ENCODE assay signal across 19 cellular contexts in the genomic region with DNA sequence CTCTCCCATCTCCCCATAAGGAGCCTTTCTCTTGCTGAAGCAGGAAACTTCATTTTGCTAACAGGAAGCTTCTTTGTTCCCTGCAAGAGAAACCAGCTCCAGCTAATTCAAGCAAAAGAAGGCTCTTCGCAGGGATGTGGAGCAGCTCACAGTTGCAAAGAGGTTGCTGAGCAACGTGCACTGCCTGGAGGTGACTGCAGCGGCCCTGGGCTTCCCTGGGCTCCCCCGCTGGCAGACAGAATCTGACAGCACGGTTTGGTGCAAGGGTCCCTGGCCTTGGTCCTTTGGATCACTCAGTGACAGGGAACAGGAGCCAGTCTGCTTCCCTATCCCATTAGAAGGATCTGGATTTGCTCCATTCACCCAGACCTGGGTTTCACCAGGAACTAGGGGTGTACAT. TPM values are rescaled to one million over a fixed set of nuclear protein-coding genes. Genes with fewer than 3 reads are reported as not detected.
DNase-seq lines count a peak whose midpoint lies in the region; ATAC-seq and TF ChIP-seq lines count a peak whose summit lies in the region.
"Had no signal": no experiment of that assay in that cellular context is flagged by ENCODE, and none has a peak within 500 bp of the region (broad histone marks: within the 10 kb centered on the region; RNA-seq: fewer than 3 reads in every experiment).

No MANE protein-coding gene starts in this region.

- CTCF ChIA-PET in activated CD4-positive, alpha-beta memory T cell treated with anti-CD3 and anti-CD28 coated beads, Interleukin-2, amount 10 ng/mL, durations not matched to agents 7 days and 5 days (lab: Charles Lee), result interaction anchor here (1.0 to 11.5 kb wide), 2 partner anchors 45 to 86 kb away, joined by 4 to 230 read pairs; no protein-coding TSS in a partner anchor
- CTCF ChIA-PET in MCF 10A (lab: Yijun Ruan, JAX), result interaction anchor here (0.7 to 8.3 kb wide), 3 partner anchors 52 to 552 kb away, joined by 3 to 93 read pairs (median 4); no protein-coding TSS in a partner anchor

- H3K36me3 Mint-ChIP-seq in activated CD4-positive, alpha-beta memory T cell treated with anti-CD3 and anti-CD28 coated beads, Interleukin-2, amount 10 ng/mL, durations not matched to agents 7 days and 5 days (ENCODE audit: low read depth), result no peaks in the 10 kb centered on the region
- no peaks in the 10 kb centered on the region for H3K36me3 Mint-ChIP-seq in MCF 10A (ENCODE audit: insufficient read depth, unreplicated experiment)
- H3K36me3 Mint-ChIP-seq: naive B cell had no signal

- POLR2A ChIA-PET in activated CD4-positive, alpha-beta memory T cell treated with anti-CD3 and anti-CD28 coated beads, Interleukin-2, amount 10 ng/mL, durations not matched to agents 7 days and 5 days (lab: Charles Lee), result interaction anchor here (1.2 kb wide), 1 partner anchor 86 kb away, joined by 3 read pairs; no protein-coding TSS in a partner anchor
- POLR2A ChIA-PET in MCF 10A (lab: Yijun Ruan, JAX), result no interaction called here

- H3K9me3 Mint-ChIP-seq in activated CD4-positive, alpha-beta memory T cell treated with anti-CD3 and anti-CD28 coated beads, Interleukin-2, amount 10 ng/mL, durations not matched to agents 7 days and 5 days, result no peaks in the 10 kb centered on the region
- H3K9me3 Mint-ChIP-seq in MCF 10A (ENCODE audit: unreplicated experiment), result no peaks in the 10 kb centered on the region
- H3K9me3 Mint-ChIP-seq: activated T-helper 17 cell treated with anti-CD3 and anti-CD28 coated beads, Interleukin-2, amount 50 U/mL, for 72 hours; effector memory CD8-positive, alpha-beta T cell; naive B cell had no signal

- no peak for ATAC-seq in HG03135 (IDR thresholded peaks at IDR 0.05; ENCODE audit: unreplicated experiment)
- ATAC-seq: effector memory CD8-positive, alpha-beta T cell had no signal

- TF ChIP-seq CTCF in spleen (IDR thresholded peaks at IDR 0.05 in 8 of 11, conservative IDR thresholded peaks at IDR 0.05 in 3 of 11), result no peak
- no peak for TF ChIP-seq CTCF in MCF 10A (IDR thresholded peaks at IDR 0.05; ENCODE audit: unreplicated experiment)

- peaks cover 3 to 37% (median 19%) of the 10 kb centered on the region in 6 donors for H3K4me1 ChIP-seq in spleen
- H3K4me1 ChIP-seq: ascending aorta had no signal

- H3K27me3 Mint-ChIP-seq in activated CD4-positive, alpha-beta memory T cell treated with anti-CD3 and anti-CD28 coated beads, Interleukin-2, amount 10 ng/mL, durations not matched to agents 7 days and 5 days, result peaks cover 33% of the 10 kb centered on the region
- H3K27me3 Mint-ChIP-seq in MCF 10A (ENCODE audit: insufficient read depth, unreplicated experiment), result peaks cover 33% of the 10 kb centered on the region
- H3K27me3 Mint-ChIP-seq: naive B cell had no signal

- H3K27ac ChIP-seq in layer of hippocampus (ENCODE audit: low read depth, low read length), result peak overlapping the region; percentile 71
- H3K27ac ChIP-seq in spleen, result no peak overlapping the region
- H3K27ac ChIP-seq: ascending aorta, skin epidermis, thoracic aorta had no signal

- H3K4me3 Mint-ChIP-seq in activated CD4-positive, alpha-beta memory T cell treated with anti-CD3 and anti-CD28 coated beads, Interleukin-2, amount 10 ng/mL, durations not matched to agents 7 days and 5 days, result no peak overlapping the region
- H3K4me3 Mint-ChIP-seq in MCF 10A (ENCODE audit: unreplicated experiment), result no peak overlapping the region
- H3K4me3 Mint-ChIP-seq: activated T-helper 17 cell treated with anti-CD3 and anti-CD28 coated beads, Interleukin-2, amount 50 U/mL, for 72 hours; effector memory CD8-positive, alpha-beta T cell; naive B cell had no signal

- no peak overlapping the region for H3K4me3 ChIP-seq in spleen
- H3K4me3 ChIP-seq: ascending aorta, skin epidermis, thoracic aorta had no signal

- WGBS in spleen, 5 donors, result 50 to 78% (median 57%) methylated on average over 5 of the region's 5 CpGs

- H3K4me1 Mint-ChIP-seq in activated CD4-positive, alpha-beta memory T cell treated with anti-CD3 and anti-CD28 coated beads, Interleukin-2, amount 10 ng/mL, durations not matched to agents 7 days and 5 days, result peaks cover 26% of the 10 kb centered on the region
- no peaks in the 10 kb centered on the region for H3K4me1 Mint-ChIP-seq in MCF 10A (ENCODE audit: insufficient read depth, unreplicated experiment)

- TF ChIP-seq POLR2A in spleen (IDR thresholded peaks at IDR 0.05), result no peak

- no peak overlapping the region for H3K27ac Mint-ChIP-seq in activated CD4-positive, alpha-beta memory T cell treated with anti-CD3 and anti-CD28 coated beads, Interleukin-2, amount 10 ng/mL, durations not matched to agents 7 days and 5 days
- no peak overlapping the region for H3K27ac Mint-ChIP-seq in MCF 10A (ENCODE audit: low read depth, unreplicated experiment)
- H3K27ac Mint-ChIP-seq: activated T-helper 17 cell treated with anti-CD3 and anti-CD28 coated beads, Interleukin-2, amount 50 U/mL, for 72 hours; effector memory CD8-positive, alpha-beta T cell had no signal

- no peaks in the 10 kb centered on the region for H3K9me3 ChIP-seq in spleen
- H3K9me3 ChIP-seq: ascending aorta, Caco-2, thoracic aorta had no signal

- H3K36me3 ChIP-seq in spleen, result no peaks in the 10 kb centered on the region
- H3K36me3 ChIP-seq: ascending aorta, thoracic aorta had no signal

- DNase-seq in activated CD4-positive, CD25-positive, alpha-beta regulatory T cell treated with anti-CD3 and anti-CD28 coated beads, Interleukin-2, amount 50 U/mL, for 72 hours, result peak; percentile 25
- DNase-seq in activated CD4-positive, CD25-positive, alpha-beta regulatory T cell (lab: John Stamatoyannopoulos, UW), result no peak
- peak; percentile 13 for DNase-seq in activated CD4-positive, alpha-beta memory T cell treated with anti-CD3 and anti-CD28 coated beads, Interleukin-2, amount 10 ng/mL, durations not matched to agents 7 days and 5 days
- DNase-seq in spleen, result peak; percentile 47
- DNase-seq in NOMO-1 treated with DMSO at 0.1 percent for 48 hours (lab: John Stamatoyannopoulos, UW; ENCODE audit: unreplicated experiment), result no peak
- no peak for DNase-seq in MCF 10A (ENCODE audit: unreplicated experiment)
- DNase-seq: Caco-2; effector memory CD8-positive, alpha-beta T cell; MV-4-11; naive B cell; NCI-H345 had no signal

- BruUV-seq in MCF 10A (replicated peaks; lab: Mats Ljungman, UMichigan), result no TSS peak

- intact Hi-C loops in spleen (cut with DNase I; ENCODE audit: low total_unique reads), result no loop called here
- intact Hi-C loops in MCF 10A (cut with micrococcal nuclease), result no loop called here

- H3K27me3 ChIP-seq in layer of hippocampus (ENCODE audit: control insufficient read depth, insufficient read depth, low read length) (no peaks in the 10 kb centered on the region), spleen (replicated peaks in 1 of 7) (peaks cover 0 to 11% (median 0%) of the 10 kb centered on the region in 7 donors)
- H3K27me3 ChIP-seq: ascending aorta had no signal

RNA-seq across cellular contexts. Expression of a gene that starts 25.8 kb away (rescaled TPM):
- 1 to 10 TPM; 7.3 to 7.4 TPM for total RNA-seq in activated CD4-positive, alpha-beta memory T cell treated with anti-CD3 and anti-CD28 coated beads, Interleukin-2, amount 10 ng/mL, durations not matched to agents 7 days and 5 days
- total RNA-seq in spleen (1 to 10 TPM; 2.5 to 6.8 (median 5.2) TPM), MCF 10A (2022) (not detected in 2 replicates)
- polyA plus RNA-seq in spleen, result 1 to 10 TPM in 2 of 3 donors, under 1 TPM in 1; 0.86 to 2.0 (median 1.7) TPM
- total RNA-seq: ascending aorta, Caco-2, HT-29, kidney epithelial cell, thoracic aorta had no signal

RNA-seq across cellular contexts. Expression of a gene that starts 34.5 kb away (rescaled TPM):
- total RNA-seq in activated CD4-positive, alpha-beta memory T cell treated with anti-CD3 and anti-CD28 coated beads, Interleukin-2, amount 10 ng/mL, durations not matched to agents 7 days and 5 days, result 10 to 100 TPM; 25.4 to 26.8 TPM
- total RNA-seq in spleen (100 to 1,000 TPM in 2 of 7 donors, 10 to 100 TPM in 5; 58.5 to 150 (median 87.6) TPM), MCF 10A (2022) (20.4 and 21.9 TPM in 2 replicates)
- polyA plus RNA-seq in spleen, result 100 to 1,000 TPM in 2 of 3 donors, 10 to 100 TPM in 1; 97.5 to 148 (median 108) TPM

Comparison
In these comparisons a context has a peak if more than half of its experiments do, and no peak if none do; other contexts are left out.
1. DNase-seq: peak in activated CD4-positive, CD25-positive, alpha-beta regulatory T cell treated with anti-CD3 and anti-CD28 coated beads, Interleukin-2, amount 50 U/mL, for 72 hours (single experiment), activated CD4-positive, alpha-beta memory T cell treated with anti-CD3 and anti-CD28 coated beads, Interleukin-2, amount 10 ng/mL, durations not matched to agents 7 days and 5 days (single experiment) and spleen (single experiment); none in activated CD4-positive, CD25-positive, alpha-beta regulatory T cell (0 of 4), NOMO-1 treated with DMSO at 0.1 percent for 48 hours (single experiment) and MCF 10A (single experiment).